In genomic region chr6:163162874-163163213, GRCh38 we compare ENCODE assay signal across 23 cellular contexts.
"Had no signal": no experiment of that assay in that cellular context is flagged by ENCODE, and none has a peak within 500 bp of the region (broad histone marks: within the 10 kb centered on the region; RNA-seq: fewer than 3 reads in every experiment).

No MANE protein-coding gene starts in this region.

- H3K27ac ChIP-seq: breast epithelium, coronary artery, left lung, neutrophil, ovary, psoas muscle, suprapubic skin, transverse colon had no signal

- H3K27me3 ChIP-seq: breast epithelium, left lung, ovary, transverse colon had no signal

- DNase-seq: activated B cell treated with CpG ODN at 0.5 μM for 24 hours; activated CD4-positive, alpha-beta T cell treated with anti-CD3 and anti-CD28 coated beads for 36 hours; activated CD4-positive, alpha-beta T cell treated with anti-CD3 and anti-CD28 coated beads, Interleukin-2, amount 50 U/mL, for 4 hours; activated CD8-positive, alpha-beta memory T cell treated with anti-CD3 and anti-CD28 coated beads for 24 hours; activated CD8-positive, alpha-beta memory T cell treated with anti-CD3 and anti-CD28 coated beads, Interleukin-2, amount 50 U/mL, for 48 hours; activated naive CD4-positive, alpha-beta T cell treated with Interleukin-2 at 50 U/mL for 16 hours; activated naive CD8-positive, alpha-beta T cell treated with anti-CD3 and anti-CD28 coated beads for 36 hours; activated T-cell treated with anti-CD3 and anti-CD28 coated beads, Interleukin-2, amount 50 U/mL, for 4 hours; foreskin fibroblast; left lung; mammary epithelial cell; natural killer cell; ovary; psoas muscle; stimulated activated CD4-positive, alpha-beta T cell treated with anti-CD3 and anti-CD28 coated beads, Interleukin-1b, Interleukin-23, amount 100 ng/mL, for 48 hours; stimulated activated naive CD8-positive, alpha-beta T cell treated with anti-CD3 and anti-CD28 coated beads, Interleukin-15, amount 100 ng/mL, for 72 hours; T-helper 1 cell; transverse colon had no signal

- H3K4me3 ChIP-seq: breast epithelium, coronary artery, left lung, ovary, psoas muscle, suprapubic skin, transverse colon had no signal

- H3K36me3 ChIP-seq: breast epithelium, left lung, neutrophil, ovary, suprapubic skin, transverse colon had no signal

- H3K36me3 Mint-ChIP-seq: activated naive CD8-positive, alpha-beta T cell treated with anti-CD3 and anti-CD28 coated beads for 36 hours; mesothelial cell of epicardium; natural killer cell had no signal

- H3K4me3 Mint-ChIP-seq: activated B cell treated with CpG ODN at 0.5 μM for 24 hours; activated CD4-positive, alpha-beta T cell treated with anti-CD3 and anti-CD28 coated beads for 36 hours; activated naive CD8-positive, alpha-beta T cell treated with anti-CD3 and anti-CD28 coated beads for 36 hours; activated T-cell treated with anti-CD3 and anti-CD28 coated beads, Interleukin-2, amount 50 U/mL, for 4 hours; mesothelial cell of epicardium; natural killer cell; stimulated activated naive CD8-positive, alpha-beta T cell treated with anti-CD3 and anti-CD28 coated beads, Interleukin-15, amount 100 ng/mL, for 72 hours had no signal

- H3K4me1 ChIP-seq: breast epithelium, left lung, psoas muscle, transverse colon had no signal

- H3K9me3 Mint-ChIP-seq: activated B cell treated with CpG ODN at 0.5 μM for 24 hours; activated naive CD8-positive, alpha-beta T cell treated with anti-CD3 and anti-CD28 coated beads for 36 hours; activated T-cell treated with anti-CD3 and anti-CD28 coated beads, Interleukin-2, amount 50 U/mL, for 4 hours; mesothelial cell of epicardium; natural killer cell; stimulated activated naive CD8-positive, alpha-beta T cell treated with anti-CD3 and anti-CD28 coated beads, Interleukin-15, amount 100 ng/mL, for 72 hours had no signal

- H3K27ac Mint-ChIP-seq: activated B cell treated with CpG ODN at 0.5 μM for 24 hours; activated CD4-positive, alpha-beta T cell treated with anti-CD3 and anti-CD28 coated beads for 36 hours; activated naive CD8-positive, alpha-beta T cell treated with anti-CD3 and anti-CD28 coated beads for 36 hours; mesothelial cell of epicardium; natural killer cell; stimulated activated naive CD8-positive, alpha-beta T cell treated with anti-CD3 and anti-CD28 coated beads, Interleukin-15, amount 100 ng/mL, for 72 hours had no signal

- H3K27me3 Mint-ChIP-seq: activated CD4-positive, alpha-beta T cell treated with anti-CD3 and anti-CD28 coated beads for 36 hours; activated naive CD8-positive, alpha-beta T cell treated with anti-CD3 and anti-CD28 coated beads for 36 hours had no signal

- H3K9me3 ChIP-seq: breast epithelium, left lung, neutrophil, ovary, psoas muscle, suprapubic skin, transverse colon had no signal

- H3K4me1 Mint-ChIP-seq: activated B cell treated with CpG ODN at 0.5 μM for 24 hours; activated CD4-positive, alpha-beta T cell treated with anti-CD3 and anti-CD28 coated beads for 36 hours; activated naive CD8-positive, alpha-beta T cell treated with anti-CD3 and anti-CD28 coated beads for 36 hours; mesothelial cell of epicardium; natural killer cell; stimulated activated naive CD8-positive, alpha-beta T cell treated with anti-CD3 and anti-CD28 coated beads, Interleukin-15, amount 100 ng/mL, for 72 hours had no signal

- ATAC-seq: activated CD4-positive, alpha-beta T cell treated with anti-CD3 and anti-CD28 coated beads for 36 hours; activated T-cell treated with anti-CD3 and anti-CD28 coated beads, Interleukin-2, amount 50 U/mL, for 4 hours; left lung; natural killer cell; psoas muscle; stimulated activated naive CD8-positive, alpha-beta T cell treated with anti-CD3 and anti-CD28 coated beads, Interleukin-15, amount 100 ng/mL, for 72 hours had no signal
